In genomic region chr17:21323406-21324111, GRCh38 we compare ENCODE assay signal across 8 cellular contexts. TPM values are rescaled to one million over a fixed set of nuclear protein-coding genes. Genes with fewer than 3 reads are reported as not detected.
DNase-seq lines count a peak whose midpoint lies in the region; ATAC-seq and TF ChIP-seq lines count a peak whose summit lies in the region.
"Not testable (repeated sequence)": the region's sequence is repeated elsewhere in the genome, so short reads cannot be mapped to it uniquely, and the experiment has no call there.

No MANE protein-coding gene starts in this region.

- not testable (repeated sequence) for H3K36me3 ChIP-seq in SU-DHL-6 (ENCODE audit: low read length); right atrium auricular region

- H3K4me2 ChIP-seq in SU-DHL-6 (ENCODE audit: low read depth, low read length, poor library complexity, severe bottlenecking): peak overlapping the region; percentile 51

- H3K4me1 ChIP-seq in right atrium auricular region: not testable (repeated sequence)

- H3K27ac ChIP-seq in SU-DHL-6 (ENCODE audit: low read depth, low read length); right atrium auricular region: not testable (repeated sequence)

- TF ChIP-seq CTCF in AG04449 (IDR thresholded peaks at IDR 0.05; ENCODE audit: insufficient read depth, low read length, missing control alignments); HFFc6 (IDR thresholded peaks at IDR 0.05); SU-DHL-6 (IDR thresholded peaks at IDR 0.05; ENCODE audit: insufficient read depth, low read length, poor library complexity, severe bottlenecking); right atrium auricular region (IDR thresholded peaks at IDR 0.05): not testable (repeated sequence)

- peaks cover 21% of the 10 kb centered on the region for H3K27me3 Mint-ChIP-seq in HFFc6 (ENCODE audit: insufficient read depth)
- not testable (repeated sequence) for H3K27me3 Mint-ChIP-seq in activated naive CD4-positive, alpha-beta T cell treated with anti-CD3 and anti-CD28 coated beads, Interleukin-2, amount 50 U/mL, for 24 hours
- H3K27me3 Mint-ChIP-seq in natural killer cell treated with Interleukin-12 subunit alpha and Interleukin-12 subunit beta and Interleukin-15 and Interleukin-18, amount 100 ng/mL, for 72 hours: peaks cover 0 to 12% of the 10 kb centered on the region in 2 donors

- POLR2A ChIA-PET in AG04449 (lab: Yijun Ruan, JAX): not testable (repeated sequence)

- H3K9me3 ChIP-seq in SU-DHL-6 (ENCODE audit: insufficient read depth, low read length); right atrium auricular region: not testable (repeated sequence)

- not testable (repeated sequence) for H3K79me2 ChIP-seq in SU-DHL-6 (ENCODE audit: insufficient read depth, low read length)

- not testable (repeated sequence) for H3F3A ChIP-seq in SU-DHL-6 (ENCODE audit: insufficient read depth)

- not testable (repeated sequence) for DNase-seq in AG04449 (ENCODE audit: low read depth, low spot score); HFFc6; right atrium auricular region (ENCODE audit: low spot score); natural killer cell treated with Interleukin-12 subunit alpha and Interleukin-12 subunit beta and Interleukin-15 and Interleukin-18, amount 100 ng/mL, for 72 hours (ENCODE audit: low spot score); stimulated activated effector memory CD8-positive, alpha-beta T cell treated with anti-CD3 and anti-CD28 coated beads, Interleukin-12 subunit alpha, Interleukin-12 subunit beta, amount 100 ng/mL, for 72 hours (ENCODE audit: low spot score in 2 of 2)
- peak; percentile 51 for DNase-seq in ecto neural progenitor cell (ENCODE audit: low spot score)

- H3K4me1 Mint-ChIP-seq in HFFc6 (ENCODE audit: low read depth); activated naive CD4-positive, alpha-beta T cell treated with anti-CD3 and anti-CD28 coated beads, Interleukin-2, amount 50 U/mL, for 24 hours; natural killer cell treated with Interleukin-12 subunit alpha and Interleukin-12 subunit beta and Interleukin-15 and Interleukin-18, amount 100 ng/mL, for 72 hours (ENCODE audit: low read depth in 2 of 2); stimulated activated effector memory CD8-positive, alpha-beta T cell treated with anti-CD3 and anti-CD28 coated beads, Interleukin-12 subunit alpha, Interleukin-12 subunit beta, amount 100 ng/mL, for 72 hours: not testable (repeated sequence)

- H4K20me1 ChIP-seq in SU-DHL-6 (ENCODE audit: low read depth, low read length): not testable (repeated sequence)

- H3K27ac Mint-ChIP-seq in HFFc6; activated naive CD4-positive, alpha-beta T cell treated with anti-CD3 and anti-CD28 coated beads, Interleukin-2, amount 50 U/mL, for 24 hours: not testable (repeated sequence)
- peak overlapping the region in 1 of 2 donors; percentile 76 for H3K27ac Mint-ChIP-seq in natural killer cell treated with Interleukin-12 subunit alpha and Interleukin-12 subunit beta and Interleukin-15 and Interleukin-18, amount 100 ng/mL, for 72 hours
- peak overlapping the region; percentile 53 for H3K27ac Mint-ChIP-seq in stimulated activated effector memory CD8-positive, alpha-beta T cell treated with anti-CD3 and anti-CD28 coated beads, Interleukin-12 subunit alpha, Interleukin-12 subunit beta, amount 100 ng/mL, for 72 hours

- CTCF ChIA-PET in AG04449 (lab: Yijun Ruan, JAX): not testable (repeated sequence)

- H3K9ac ChIP-seq in SU-DHL-6 (ENCODE audit: low read length): not testable (repeated sequence)

- peak overlapping the region; percentile 92 for H3K4me3 Mint-ChIP-seq in HFFc6
- H3K4me3 Mint-ChIP-seq in activated naive CD4-positive, alpha-beta T cell treated with anti-CD3 and anti-CD28 coated beads, Interleukin-2, amount 50 U/mL, for 24 hours: peak overlapping the region; percentile 88
- H3K4me3 Mint-ChIP-seq in natural killer cell treated with Interleukin-12 subunit alpha and Interleukin-12 subunit beta and Interleukin-15 and Interleukin-18, amount 100 ng/mL, for 72 hours: peak overlapping the region; percentile 86
- H3K4me3 Mint-ChIP-seq in stimulated activated effector memory CD8-positive, alpha-beta T cell treated with anti-CD3 and anti-CD28 coated beads, Interleukin-12 subunit alpha, Interleukin-12 subunit beta, amount 100 ng/mL, for 72 hours: peak overlapping the region; percentile 80

- H3K9me2 ChIP-seq in SU-DHL-6 (replicated peaks; ENCODE audit: insufficient read depth, low read length): not testable (repeated sequence)

- H3K9me3 Mint-ChIP-seq in HFFc6; activated naive CD4-positive, alpha-beta T cell treated with anti-CD3 and anti-CD28 coated beads, Interleukin-2, amount 50 U/mL, for 24 hours; natural killer cell treated with Interleukin-12 subunit alpha and Interleukin-12 subunit beta and Interleukin-15 and Interleukin-18, amount 100 ng/mL, for 72 hours; stimulated activated effector memory CD8-positive, alpha-beta T cell treated with anti-CD3 and anti-CD28 coated beads, Interleukin-12 subunit alpha, Interleukin-12 subunit beta, amount 100 ng/mL, for 72 hours: not testable (repeated sequence)

- not testable (repeated sequence) for H3K36me3 Mint-ChIP-seq in HFFc6 (ENCODE audit: low read depth); activated naive CD4-positive, alpha-beta T cell treated with anti-CD3 and anti-CD28 coated beads, Interleukin-2, amount 50 U/mL, for 24 hours; natural killer cell treated with Interleukin-12 subunit alpha and Interleukin-12 subunit beta and Interleukin-15 and Interleukin-18, amount 100 ng/mL, for 72 hours; stimulated activated effector memory CD8-positive, alpha-beta T cell treated with anti-CD3 and anti-CD28 coated beads, Interleukin-12 subunit alpha, Interleukin-12 subunit beta, amount 100 ng/mL, for 72 hours

- H3K27me3 ChIP-seq in SU-DHL-6 (ENCODE audit: low read length); right atrium auricular region: not testable (repeated sequence)

- not testable (repeated sequence) for H2AFZ ChIP-seq in SU-DHL-6 (ENCODE audit: low read depth, low read length, severe bottlenecking)

- H3K4me3 ChIP-seq in AG04449 (ENCODE audit: low read depth, low read length) (peak overlapping the region; percentile 20), right atrium auricular region (peak overlapping the region; percentile 51 to 66)
- not testable (repeated sequence) for H3K4me3 ChIP-seq in SU-DHL-6 (ENCODE audit: insufficient read depth, low read length, poor library complexity, severe bottlenecking)

- not testable (repeated sequence) for ATAC-seq in natural killer cell treated with Interleukin-12 subunit alpha and Interleukin-12 subunit beta and Interleukin-15 and Interleukin-18, amount 100 ng/mL, for 72 hours; stimulated activated effector memory CD8-positive, alpha-beta T cell treated with anti-CD3 and anti-CD28 coated beads, Interleukin-12 subunit alpha, Interleukin-12 subunit beta, amount 100 ng/mL, for 72 hours

RNA-seq across cellular contexts. Expression of gene MAP2K3, which starts 39.0 kb away (rescaled TPM):
- total RNA-seq in HFFc6 (2021; fragmentation: NEBNext Ultra II Directional; extraction: Animal tissue kit (Norgen Biotek cat#: 25700)): 100 to 1,000 TPM; 177 to 221 (median 184) TPM
- 10 to 100 TPM; 37.8 to 43.8 TPM for total RNA-seq in right atrium auricular region
- 10 to 100 TPM; 92.9 to 98.3 TPM for total RNA-seq in natural killer cell treated with Interleukin-12 subunit alpha and Interleukin-12 subunit beta and Interleukin-15 and Interleukin-18, amount 100 ng/mL, for 72 hours

RNA-seq across cellular contexts. Expression of gene KCNJ12, which starts 52.6 kb away (rescaled TPM):
- not detected for total RNA-seq in HFFc6 (2021; fragmentation: NEBNext Ultra II Directional; extraction: Animal tissue kit (Norgen Biotek cat#: 25700))
- 10 to 100 TPM; 12.0 to 17.3 TPM for total RNA-seq in right atrium auricular region
- not detected for total RNA-seq in natural killer cell treated with Interleukin-12 subunit alpha and Interleukin-12 subunit beta and Interleukin-15 and Interleukin-18, amount 100 ng/mL, for 72 hours

Comparison
In these comparisons a context has a peak if more than half of its experiments do, and no peak if none do; other contexts are left out.
1. RNA of gene KCNJ12, which starts 52.6 kb away (total RNA-seq): 12.0 to 17.3 TPM in right atrium auricular region; not detected in HFFc6 and not detected in natural killer cell treated with Interleukin-12 subunit alpha and Interleukin-12 subunit beta and Interleukin-15 and Interleukin-18, amount 100 ng/mL, for 72 hours; every median in the first group is over 10 times any median in the second.
2. Peak in every context shown above with its lines, with median percentiles within 50 percentile points of each other: H3K4me3 Mint-ChIP-seq.